ENCODE assay signal across 16 cellular contexts in genomic region chr3:144287001-144287400, GRCh38.
A peak's percentile ranks its signal among the peaks of the same experiment; 100 is the strongest.
DNase-seq lines count a peak whose midpoint lies in the region; ATAC-seq and TF ChIP-seq lines count a peak whose summit lies in the region.
"Had no signal": no experiment of that assay in that cellular context is flagged by ENCODE, and none has a peak within 500 bp of the region (broad histone marks: within the 10 kb centered on the region; RNA-seq: fewer than 3 reads in every experiment).

No MANE protein-coding gene starts in this region.

- TF ChIP-seq POLR2A in transverse colon (IDR thresholded peaks at IDR 0.05), result no peak

- TF ChIP-seq EP300 in transverse colon (IDR thresholded peaks at IDR 0.05; ENCODE audit: low read depth), result no peak

- DNase-seq in NCI-H1105 treated with DMSO at 0.1 percent for 48 hours (lab: John Stamatoyannopoulos, UW) (peak; percentile 15), NCI-H1105 (lab: John Stamatoyannopoulos, UW) (no peak), NCI-H69 (lab: John Stamatoyannopoulos, UW) (peak; percentile 34), foreskin keratinocyte (peak in 1 of 2 donors; percentile 44), myocyte (ENCODE audit: low read depth) (peak; percentile 7), GM13977 (ENCODE audit: low spot score) (no peak), transverse colon (no peak)
- DNase-seq: 8988T; ACHN; CD4-positive, alpha-beta T cell; DND-41; GDM1; HCEC 1CT had no signal

- H3K27me3 ChIP-seq in foreskin keratinocyte, result no peaks in the 10 kb centered on the region
- H3K27me3 ChIP-seq in transverse colon, result no peaks in the 10 kb centered on the region
- H3K27me3 ChIP-seq: BLaER1 treated with 17β-estradiol and CSF1 and Interleukin-3, amounts not matched to agents 10 nM and 100 nM had no signal

- H3K27ac ChIP-seq in foreskin keratinocyte (no peak overlapping the region), transverse colon (no peak overlapping the region)
- H3K27ac ChIP-seq: BLaER1 treated with 17β-estradiol and CSF1 and Interleukin-3, amounts not matched to agents 10 nM and 100 nM; HL-60 had no signal

- H3K4me3 ChIP-seq in transverse colon, result no peak overlapping the region
- H3K4me3 ChIP-seq: BLaER1 treated with 17β-estradiol and CSF1 and Interleukin-3, amounts not matched to agents 10 nM and 100 nM had no signal

- H3K9me3 ChIP-seq in transverse colon, result no peaks in the 10 kb centered on the region

- intact Hi-C loops in transverse colon (cut with DNase I; ENCODE audit: low total_unique reads), result no loop called here

- 8 to 10% methylated on average over 1 of the region's 1 CpG for WGBS in transverse colon (ENCODE audit: low coverage in 1 of 2), 2 donors

- ATAC-seq in foreskin keratinocyte (peak; percentile 56), HG03457 (IDR thresholded peaks at IDR 0.05; ENCODE audit: unreplicated experiment) (no peak)

- in situ Hi-C loops in GM13977 (cut with MboI; ENCODE audit: low pct_unique_long_range_greater_than_20kb, low sequenced_read_pairs, unreplicated experiment) (no loop called here), transverse colon (cut with MboI; ENCODE audit: low pct_ligation_motif_present in 1 of 4, low pct_unique_long_range_greater_than_20kb in 1 of 4, low sequenced_read_pairs in 3 of 4) (no loop called here)

- TF ChIP-seq CTCF in foreskin keratinocyte (conservative IDR thresholded peaks at IDR 0.05) (no peak), GM13977 (IDR thresholded peaks at IDR 0.05; ENCODE audit: extremely low read depth, insufficient read depth, missing control alignments) (no peak), transverse colon (IDR thresholded peaks at IDR 0.05) (no peak)

- no peaks in the 10 kb centered on the region for H3K4me1 ChIP-seq in foreskin keratinocyte
- no peaks in the 10 kb centered on the region for H3K4me1 ChIP-seq in transverse colon
- H3K4me1 ChIP-seq: BLaER1 treated with 17β-estradiol and CSF1 and Interleukin-3, amounts not matched to agents 10 nM and 100 nM had no signal

- no peaks in the 10 kb centered on the region for H3K36me3 ChIP-seq in transverse colon
- H3K36me3 ChIP-seq: BLaER1 treated with 17β-estradiol and CSF1 and Interleukin-3, amounts not matched to agents 10 nM and 100 nM had no signal

Comparison
In these comparisons a context has a peak if more than half of its experiments do, and no peak if none do; other contexts are left out.
1. DNase-seq: peak in NCI-H1105 treated with DMSO at 0.1 percent for 48 hours (single experiment), NCI-H69 (single experiment) and myocyte (single experiment); none in NCI-H1105 (single experiment), GM13977 (single experiment) and transverse colon (single experiment).